ENCODE assay signal across 12 cellular contexts in the genomic region with DNA sequence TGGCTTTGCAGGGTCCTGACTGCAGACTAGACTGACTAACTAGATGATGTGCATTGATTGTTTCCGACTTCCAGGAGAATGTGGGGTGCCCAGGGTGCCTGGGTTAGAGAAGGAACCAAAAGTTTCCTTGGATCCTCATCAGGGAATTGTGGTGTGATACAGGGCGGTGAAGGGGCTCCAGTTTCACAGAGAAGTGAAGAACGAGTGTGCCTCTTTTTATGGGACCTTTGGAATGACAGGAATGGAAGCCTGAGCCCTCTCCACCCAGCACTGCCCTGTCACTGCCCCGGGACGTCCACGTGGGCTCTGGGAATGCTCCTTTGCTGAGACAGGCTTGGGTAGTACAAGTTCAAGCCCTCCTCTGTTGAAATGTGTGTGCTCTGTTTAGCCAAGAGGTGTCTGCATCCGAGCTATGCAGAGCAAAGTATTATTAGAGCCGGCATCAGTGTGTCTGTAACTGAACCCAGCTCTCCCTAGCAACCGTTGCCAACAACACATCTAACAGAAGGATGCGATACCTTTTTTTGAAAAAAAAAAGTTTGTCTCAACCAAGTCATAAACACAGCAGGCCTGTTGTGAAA.
DNase-seq lines count a peak whose midpoint lies in the region; ATAC-seq, FAIRE-seq and TF ChIP-seq lines count a peak whose summit lies in the region.
"Had no signal": no experiment of that assay in that cellular context is flagged by ENCODE, and none has a peak within 500 bp of the region (broad histone marks: within the 10 kb centered on the region; RNA-seq: fewer than 3 reads in every experiment).

No MANE protein-coding gene starts in this region.

- peak overlapping the region; percentile 13 for H3K27ac Mint-ChIP-seq in type B pancreatic cell

- no peaks in the 10 kb centered on the region for H3K79me2 ChIP-seq in GM12878 (ENCODE audit: control insufficient read depth, insufficient read depth, low read length)
- no peaks in the 10 kb centered on the region for H3K79me2 ChIP-seq in HepG2 (ENCODE audit: insufficient read depth, low read length)

- no peaks in the 10 kb centered on the region; a peak in 1 of 4 replicates for H3K36me3 ChIP-seq in GM12878 (ENCODE audit: control insufficient read depth in 2 of 2, insufficient read depth in 2 of 2, low read length in 1 of 2)
- H3K36me3 ChIP-seq in HepG2 (replicated peaks in 1 of 2; ENCODE audit: control insufficient read depth in 1 of 2, insufficient read depth in 2 of 2, low read length in 2 of 2), result peaks cover 9 to 71% of the 10 kb centered on the region in 2 experiments; a peak in 4 of 5 replicates

- H3K9me3 ChIP-seq in GM12878 (replicated peaks; ENCODE audit: control insufficient read depth, insufficient read depth, low read length) (no peaks in the 10 kb centered on the region), HepG2 (ENCODE audit: low read length) (no peaks in the 10 kb centered on the region)
- H3K9me3 ChIP-seq: body of pancreas had no signal

- ATAC-seq in GM12878 (peak; percentile 41), left colon (peak; percentile 21), HG03520 (IDR thresholded peaks at IDR 0.05; ENCODE audit: unreplicated experiment) (no peak), GM19397 (IDR thresholded peaks at IDR 0.05; ENCODE audit: unreplicated experiment) (no peak), HepG2 (no peak)
- ATAC-seq: body of pancreas had no signal

- SMC1A ChIA-PET in GM12878 (lab: Charles Lee; ENCODE audit: uncharacterized antibody, unreplicated experiment), result interaction anchor here (0.7 to 1.3 kb wide), 2 partner anchors 19 to 53 kb away, joined by 3 read pairs; no protein-coding TSS in a partner anchor

- H3K9ac ChIP-seq in GM12878 (ENCODE audit: control insufficient read depth, insufficient read depth, low read length) (no peak overlapping the region), HepG2 (ENCODE audit: insufficient read depth, low read depth, low read length) (no peak overlapping the region)

- intact Hi-C loops in GM12878 (cut with micrococcal nuclease; ENCODE audit: unreplicated experiment), result no loop called here
- intact Hi-C loops in left colon (cut with DNase I, micrococcal nuclease), result no loop called here
- intact Hi-C loops in HepG2 (cut with micrococcal nuclease; ENCODE audit: unreplicated experiment), result no loop called here

- RAD21 ChIA-PET in GM12878 (lab: Charles Lee; ENCODE audit: unreplicated experiment), result interaction anchor here (2.4 kb wide), 1 partner anchor 10 kb away, joined by 8 read pairs; no protein-coding TSS in a partner anchor

- TF ChIP-seq POLR2A in GM12878 (IDR thresholded peaks at IDR 0.05; ENCODE audit: low read depth, low read length), result no peak
- no peak for TF ChIP-seq POLR2A in HepG2 (IDR thresholded peaks at IDR 0.05; ENCODE audit: insufficient read depth in 1 of 2, low read depth in 2 of 2, low read length in 2 of 2)

- peak; percentile 25 for DNase-seq in NCI-H2196 (lab: John Stamatoyannopoulos, UW; ENCODE audit: unreplicated experiment)
- no peak for DNase-seq in NCI-H2196 treated with DMSO at 0.1 percent for 48 hours (lab: John Stamatoyannopoulos, UW; ENCODE audit: unreplicated experiment)
- DNase-seq in GM12878 (ENCODE audit: low read depth, low spot score), result no peak
- no peak for DNase-seq in left colon
- DNase-seq in type B pancreatic cell (ENCODE audit: extremely low spot score, unreplicated experiment), result no peak
- no peak for DNase-seq in HepG2 (ENCODE audit: low spot score)
- DNase-seq: body of pancreas, NCI-H526 treated with DMSO at 0.1 percent for 48 hours, substantia nigra had no signal

- CTCF ChIA-PET in GM12878 (lab: Yijun Ruan, JAX) (interaction anchor here (0.7 to 1.3 kb wide), 2 partner anchors 11 to 12 kb away, joined by 3 to 7 read pairs; no protein-coding TSS in a partner anchor), HepG2 (lab: Yijun Ruan, JAX; ENCODE audit: low intra/inter-chr PET ratio, low total read pairs) (no interaction called here)

- TF ChIP-seq EP300 in GM12878 (IDR thresholded peaks at IDR 0.05; ENCODE audit: borderline replicate concordance in 1 of 2, control insufficient read depth in 1 of 2, low read depth in 2 of 2, low read length in 2 of 2) (no peak), HepG2 (IDR thresholded peaks at IDR 0.05; ENCODE audit: low read depth in 2 of 2, low read length in 2 of 2) (no peak), HepG2 (CRISPR knock-in tag; IDR thresholded peaks at IDR 0.05; ENCODE audit: borderline replicate concordance) (no peak)

- H3K9me3 Mint-ChIP-seq in type B pancreatic cell, result no peaks in the 10 kb centered on the region

- FAIRE-seq in GM12878 (lab: Jason Lieb, UNC) (no peak), HepG2 (lab: Jason Lieb, UNC) (no peak)

- POLR2A ChIA-PET in GM12878 (lab: Charles Lee) (no interaction called here), HepG2 (lab: Yijun Ruan, JAX) (no interaction called here)

- no peaks in the 10 kb centered on the region for H4K20me1 ChIP-seq in GM12878 (ENCODE audit: control insufficient read depth, insufficient read depth)
- H4K20me1 ChIP-seq in HepG2 (ENCODE audit: insufficient read depth, low read length), result no peaks in the 10 kb centered on the region

- H3K27me3 ChIP-seq in GM12878 (replicated peaks in 1 of 2; ENCODE audit: control insufficient read depth in 2 of 2, insufficient read depth in 2 of 2, low read length in 1 of 2) (no peaks in the 10 kb centered on the region), HepG2 (ENCODE audit: control insufficient read depth in 1 of 2, insufficient read depth in 2 of 2, low read length in 2 of 2) (no peaks in the 10 kb centered on the region)
- H3K27me3 ChIP-seq: body of pancreas, foreskin keratinocyte had no signal

- no peak overlapping the region for H3K4me2 ChIP-seq in GM12878 (ENCODE audit: control insufficient read depth, insufficient read depth)
- H3K4me2 ChIP-seq in HepG2 (ENCODE audit: low read depth, low read length), result no peak overlapping the region

- H3K27ac ChIP-seq in GM12878 (ENCODE audit: control insufficient read depth, insufficient read depth) (no peak overlapping the region), HepG2 (ENCODE audit: extremely low read length, insufficient read depth, low read length) (no peak overlapping the region)
- H3K27ac ChIP-seq: body of pancreas, foreskin keratinocyte had no signal

- peaks cover 23% of the 10 kb centered on the region for H3K4me1 Mint-ChIP-seq in type B pancreatic cell (ENCODE audit: unreplicated experiment)

- no peak for TF ChIP-seq CTCF in GM12878 (IDR thresholded peaks at IDR 0.05 in 2 of 3, conservative IDR thresholded peaks at IDR 0.05 in 1 of 3; ENCODE audit: control insufficient read depth in 2 of 3, extremely low read depth in 1 of 3, insufficient read depth in 1 of 3, low read depth in 3 of 3, low read length in 3 of 3)
- no peak for TF ChIP-seq CTCF in type B pancreatic cell (conservative IDR thresholded peaks at IDR 0.05)
- TF ChIP-seq CTCF in HepG2 (CRISPR knock-in tag; IDR thresholded peaks at IDR 0.05), result no peak

- peaks cover 17% of the 10 kb centered on the region for H3K36me3 Mint-ChIP-seq in type B pancreatic cell

- no peak overlapping the region for H3K4me3 ChIP-seq in GM12878
- H3K4me3 ChIP-seq in HepG2 (replicated peaks in 1 of 3; ENCODE audit: insufficient read depth in 1 of 3, low read depth in 2 of 3, low read length in 3 of 3), result no peak overlapping the region
- H3K4me3 ChIP-seq: body of pancreas had no signal

- H3K4me1 ChIP-seq in GM12878 (ENCODE audit: control insufficient read depth, insufficient read depth, low read length) (peaks cover 7% of the 10 kb centered on the region; the same call in 1 of the 2 replicates), HepG2 (ENCODE audit: insufficient read depth, low read length) (no peaks in the 10 kb centered on the region)
- H3K4me1 ChIP-seq: body of pancreas, foreskin keratinocyte had no signal

- BruUV-seq in GM12878 (replicated peaks; lab: Mats Ljungman, UMichigan), result no TSS peak
- BruUV-seq in HepG2 (replicated peaks; lab: Mats Ljungman, UMichigan), result no TSS peak

- TF ChIP-seq RAD21 in GM12878 (IDR thresholded peaks at IDR 0.05; ENCODE audit: insufficient read depth, low read depth, low read length) (no peak), HepG2 (CRISPR knock-in tag; IDR thresholded peaks at IDR 0.05) (no peak)

- H3K27me3 Mint-ChIP-seq in type B pancreatic cell, result no peaks in the 10 kb centered on the region

- no peak overlapping the region for H3K4me3 Mint-ChIP-seq in type B pancreatic cell

- H2AFZ ChIP-seq in GM12878 (ENCODE audit: control insufficient read depth, low read depth, low read length), result no peak overlapping the region
- H2AFZ ChIP-seq in HepG2 (ENCODE audit: low read length), result no peak overlapping the region

- 50% methylated on average over 10 of the region's 10 CpGs for WGBS in GM12878 (ENCODE audit: insufficient coverage, insufficient replicate concordance, low lambda C conversion rate, missing lambda C conversion rate)
- 93% methylated on average over 7 of the region's 10 CpGs for WGBS in HepG2 (ENCODE audit: low lambda C conversion rate)

- in situ Hi-C loops in GM12878 (cut with MboI) (no loop called here), HepG2 (cut with HindIII; ENCODE audit: extremely low pct_ligation_motif_present, low pct_unique_long_range_greater_than_20kb) (no loop called here)

TF ChIP-seq in GM12878, 131 proteins besides CTCF, POLR2A, EP300 and RAD21 (continues in another document):
- TF ChIP-seq TAF1 (IDR thresholded peaks at IDR 0.05; ENCODE audit: borderline replicate concordance, low read depth, low read length) (no peak), POLR2AphosphoS2 (IDR thresholded peaks at IDR 0.05; ENCODE audit: low read depth, low read length) (no peak), BMI1 (IDR thresholded peaks at IDR 0.05; ENCODE audit: borderline replicate concordance) (no peak), SPI1 (IDR thresholded peaks at IDR 0.05; ENCODE audit: borderline replicate concordance, insufficient read depth, low read depth, low read length) (no peak), WRNIP1 (IDR thresholded peaks at IDR 0.05; ENCODE audit: borderline replicate concordance, low read depth, low read length) (no peak), GABPA (IDR thresholded peaks at IDR 0.05; ENCODE audit: low read depth) (no peak), CREM (IDR thresholded peaks at IDR 0.05; ENCODE audit: low read depth) (no peak), NFIC (IDR thresholded peaks at IDR 0.05; ENCODE audit: low read depth, low read length) (no peak)

TF ChIP-seq in HepG2, 621 proteins besides CTCF, POLR2A, EP300 and RAD21 (continues in another document):
- TF ChIP-seq NFKBIZ (CRISPR knock-in tag; IDR thresholded peaks at IDR 0.05) (no peak), RARA (CRISPR knock-in tag; IDR thresholded peaks at IDR 0.05) (no peak)

Comparison
In these comparisons a context has a peak if more than half of its experiments do, and no peak if none do; other contexts are left out.
1. ATAC-seq: peak in GM12878 (single experiment) and left colon (single experiment); none in HG03520 (single experiment), GM19397 (single experiment) and HepG2 (single experiment).